In genomic region chr9:110130791-110131416, GRCh38 we compare ENCODE assay signal across 19 cellular contexts.
DNase-seq lines count a peak whose midpoint lies in the region; ATAC-seq, FAIRE-seq and TF ChIP-seq lines count a peak whose summit lies in the region.
"Had no signal": no experiment of that assay in that cellular context is flagged by ENCODE, and none has a peak within 500 bp of the region (broad histone marks: within the 10 kb centered on the region; RNA-seq: fewer than 3 reads in every experiment).

No MANE protein-coding gene starts in this region.

- H3K4me3 Mint-ChIP-seq in MCF 10A (ENCODE audit: unreplicated experiment) (no peak overlapping the region), naive B cell (peak overlapping the region in 6 of 8 donors; percentile 42 to 85 (median 72))
- H3K4me3 Mint-ChIP-seq in effector memory CD8-positive, alpha-beta T cell = no peak overlapping the region
- H3K4me3 Mint-ChIP-seq: activated CD4-positive, alpha-beta T cell treated with anti-CD3 and anti-CD28 coated beads for 36 hours; CD4-positive, alpha-beta memory T cell; stimulated activated naive CD8-positive, alpha-beta T cell treated with anti-CD3 and anti-CD28 coated beads, Interleukin-15, Interleukin-2, amounts not matched to agents 100 ng/mL and 50 ng/mL, for 24 hours had no signal

- CTCF ChIA-PET in MCF 10A (lab: Yijun Ruan, JAX) (no interaction called here), GM12878 (lab: Yijun Ruan, JAX) (interaction anchor here (0.6 to 9.5 kb wide), 10 partner anchors 13 to 228 kb away, joined by 3 to 123 read pairs (median 8); no protein-coding TSS in a partner anchor)

- H3K9me3 Mint-ChIP-seq in MCF 10A (ENCODE audit: unreplicated experiment) (no peaks in the 10 kb centered on the region), naive B cell (no peaks in the 10 kb centered on the region)
- H3K9me3 Mint-ChIP-seq in effector memory CD8-positive, alpha-beta T cell = no peaks in the 10 kb centered on the region
- H3K9me3 Mint-ChIP-seq: CD4-positive, alpha-beta memory T cell; stimulated activated naive CD8-positive, alpha-beta T cell treated with anti-CD3 and anti-CD28 coated beads, Interleukin-15, Interleukin-2, amounts not matched to agents 100 ng/mL and 50 ng/mL, for 24 hours had no signal

- RAD21 ChIA-PET in GM12878 (lab: Charles Lee; ENCODE audit: unreplicated experiment) = interaction anchor here (1.0 to 14.4 kb wide), 6 partner anchors 17 to 224 kb away, joined by 3 to 396 read pairs (median 28); no protein-coding TSS in a partner anchor

- SMC1A ChIA-PET in GM12878 (lab: Charles Lee; ENCODE audit: uncharacterized antibody, unreplicated experiment) = interaction anchor here (0.5 to 11.2 kb wide), 16 partner anchors 18 to 226 kb away, joined by 3 to 460 read pairs (median 4); no protein-coding TSS in a partner anchor

- FAIRE-seq in GM12878 (lab: Jason Lieb, UNC) = no peak
- FAIRE-seq: GM12891 had no signal

- WGBS in GM12878 (ENCODE audit: insufficient coverage, insufficient replicate concordance, low lambda C conversion rate, missing lambda C conversion rate) = 92% methylated on average over 6 of the region's 6 CpGs
- WGBS in transverse colon (ENCODE audit: low coverage in 1 of 2), 2 donors = 78 to 87% methylated on average over 6 of the region's 6 CpGs

- ATAC-seq in GM12878 = no peak
- ATAC-seq in naive B cell (ENCODE audit: low read depth in 2 of 2) = no peak
- no peak for ATAC-seq in HG02642 (IDR thresholded peaks at IDR 0.05; ENCODE audit: poor library complexity, unreplicated experiment)
- ATAC-seq in effector memory CD8-positive, alpha-beta T cell (replicated peaks) = no peak
- ATAC-seq: activated CD4-positive, alpha-beta T cell treated with anti-CD3 and anti-CD28 coated beads for 36 hours had no signal

- BruUV-seq in MCF 10A (replicated peaks; lab: Mats Ljungman, UMichigan) (no TSS peak), GM12878 (replicated peaks; lab: Mats Ljungman, UMichigan) (no TSS peak)

- TF ChIP-seq EP300 in GM12878 (IDR thresholded peaks at IDR 0.05; ENCODE audit: borderline replicate concordance in 1 of 2, control insufficient read depth in 1 of 2, low read depth in 2 of 2, low read length in 2 of 2) = no peak
- no peak for TF ChIP-seq EP300 in transverse colon (IDR thresholded peaks at IDR 0.05; ENCODE audit: low read depth)

- no peak overlapping the region for H3K4me3 ChIP-seq in breast epithelium
- H3K4me3 ChIP-seq in GM12878 = 0 out of 2 replicates have a peak overlapping the region, but pooled peaks have one; percentile 9
- no peak overlapping the region for H3K4me3 ChIP-seq in transverse colon
- H3K4me3 ChIP-seq: lung, skin epidermis had no signal

- H2AFZ ChIP-seq in GM12878 (ENCODE audit: control insufficient read depth, low read depth, low read length) = no peak overlapping the region

- H3K4me2 ChIP-seq in GM12878 (ENCODE audit: control insufficient read depth, insufficient read depth) = peak overlapping the region; percentile 56

- H3K27ac Mint-ChIP-seq in MCF 10A (ENCODE audit: low read depth, unreplicated experiment) (peak overlapping the region; percentile 19), naive B cell (peak overlapping the region; percentile 91 to 99 (median 96))
- H3K27ac Mint-ChIP-seq in effector memory CD8-positive, alpha-beta T cell = no peak overlapping the region
- H3K27ac Mint-ChIP-seq: activated CD4-positive, alpha-beta T cell treated with anti-CD3 and anti-CD28 coated beads for 36 hours; CD4-positive, alpha-beta memory T cell; stimulated activated naive CD8-positive, alpha-beta T cell treated with anti-CD3 and anti-CD28 coated beads, Interleukin-15, Interleukin-2, amounts not matched to agents 100 ng/mL and 50 ng/mL, for 24 hours had no signal

- DNase-seq in MCF 10A (ENCODE audit: unreplicated experiment) = no peak
- DNase-seq in breast epithelium (ENCODE audit: low spot score in 2 of 2) = no peak
- no peak for DNase-seq in GM12878 (ENCODE audit: low read depth, low spot score)
- DNase-seq in naive B cell = no peak
- DNase-seq in transverse colon = no peak
- no peak for DNase-seq in activated T-cell treated with anti-CD3 and anti-CD28 coated beads, Interleukin-2, amount 50 U/mL, for 1 hour
- DNase-seq in effector memory CD8-positive, alpha-beta T cell = no peak
- DNase-seq: activated CD4-positive, alpha-beta T cell treated with anti-CD3 and anti-CD28 coated beads for 36 hours; activated naive CD4-positive, alpha-beta T cell treated with anti-CD3 and anti-CD28 coated beads, Interleukin-2, amount 50 U/mL, for 16 hours; brain microvascular endothelial cell; CD4-positive, alpha-beta memory T cell; NCI-H1930; NCI-H526 treated with DMSO at 0.1 percent for 48 hours had no signal

- H3K79me2 ChIP-seq in GM12878 (ENCODE audit: control insufficient read depth, insufficient read depth, low read length) = peaks cover 86% of the 10 kb centered on the region

- peaks cover 43% of the 10 kb centered on the region for H3K4me1 Mint-ChIP-seq in MCF 10A (ENCODE audit: insufficient read depth, unreplicated experiment)
- H3K4me1 Mint-ChIP-seq in naive B cell = peaks cover 71 to 95% (median 84%) of the 10 kb centered on the region in 3 donors
- peaks cover 0 to 2% of the 10 kb centered on the region in 2 donors for H3K4me1 Mint-ChIP-seq in effector memory CD8-positive, alpha-beta T cell (ENCODE audit: low read depth in 2 of 2)

- no peaks in the 10 kb centered on the region for H3K36me3 ChIP-seq in breast epithelium
- H3K36me3 ChIP-seq in GM12878 (ENCODE audit: control insufficient read depth in 2 of 2, insufficient read depth in 2 of 2, low read length in 1 of 2) = peaks cover 5 to 7% of the 10 kb centered on the region in 2 experiments; a peak in 3 of 4 replicates
- no peaks in the 10 kb centered on the region for H3K36me3 ChIP-seq in transverse colon

- TF ChIP-seq POLR2A in breast epithelium (IDR thresholded peaks at IDR 0.05) = no peak
- no peak for TF ChIP-seq POLR2A in GM12878 (IDR thresholded peaks at IDR 0.05; ENCODE audit: low read depth, low read length)
- TF ChIP-seq POLR2A in transverse colon (IDR thresholded peaks at IDR 0.05) = no peak

- in situ Hi-C loops in GM12878 (cut with MboI) (loop anchor here (25.0 kb wide), 1 partner anchor 1881 kb away; no protein-coding TSS in a partner anchor), transverse colon (cut with MboI; ENCODE audit: low pct_ligation_motif_present in 1 of 4, low pct_unique_long_range_greater_than_20kb in 1 of 4, low sequenced_read_pairs in 3 of 4) (no loop called here)

- peak overlapping the region in 1 of 2 donors; percentile 25 for H3K27ac ChIP-seq in breast epithelium
- peak overlapping the region; percentile 40; the same call in 1 of the 2 replicates for H3K27ac ChIP-seq in GM12878 (ENCODE audit: control insufficient read depth, insufficient read depth)
- H3K27ac ChIP-seq in transverse colon = peak overlapping the region; percentile 29 to 90 (median 86)
- H3K27ac ChIP-seq: 22Rv1, skin epidermis had no signal

- H3K27me3 ChIP-seq in breast epithelium (no peaks in the 10 kb centered on the region), GM12878 (replicated peaks in 1 of 2; ENCODE audit: control insufficient read depth in 2 of 2, insufficient read depth in 2 of 2, low read length in 1 of 2) (no peaks in the 10 kb centered on the region), transverse colon (no peaks in the 10 kb centered on the region)
- H3K27me3 ChIP-seq: brain microvascular endothelial cell had no signal

- H3K9ac ChIP-seq in GM12878 (ENCODE audit: control insufficient read depth, insufficient read depth, low read length) = no peak overlapping the region

- H3K9me3 ChIP-seq in breast epithelium (no peaks in the 10 kb centered on the region), GM12878 (replicated peaks; ENCODE audit: control insufficient read depth, insufficient read depth, low read length) (no peaks in the 10 kb centered on the region), transverse colon (no peaks in the 10 kb centered on the region)

- no peaks in the 10 kb centered on the region for H4K20me1 ChIP-seq in GM12878 (ENCODE audit: control insufficient read depth, insufficient read depth)

- H3K27me3 Mint-ChIP-seq in MCF 10A (ENCODE audit: insufficient read depth, unreplicated experiment) = no peaks in the 10 kb centered on the region
- H3K27me3 Mint-ChIP-seq in naive B cell = no peaks in the 10 kb centered on the region
- no peaks in the 10 kb centered on the region for H3K27me3 Mint-ChIP-seq in effector memory CD8-positive, alpha-beta T cell
- H3K27me3 Mint-ChIP-seq: activated CD4-positive, alpha-beta T cell treated with anti-CD3 and anti-CD28 coated beads for 36 hours; CD4-positive, alpha-beta memory T cell; stimulated activated naive CD8-positive, alpha-beta T cell treated with anti-CD3 and anti-CD28 coated beads, Interleukin-15, Interleukin-2, amounts not matched to agents 100 ng/mL and 50 ng/mL, for 24 hours had no signal

- no peak for TF ChIP-seq RAD21 in GM12878 (IDR thresholded peaks at IDR 0.05; ENCODE audit: insufficient read depth, low read depth, low read length)

- POLR2A ChIA-PET in MCF 10A (lab: Yijun Ruan, JAX) = interaction anchor here (1.2 to 2.0 kb wide), 3 partner anchors 19 to 65 kb away, joined by 3 to 6 read pairs (median 4); no protein-coding TSS in a partner anchor
- POLR2A ChIA-PET in GM12878 (lab: Charles Lee) = interaction anchor here (0.6 to 10.9 kb wide), 6 partner anchors 16 to 164 kb away, joined by 3 to 262 read pairs (median 27); no protein-coding TSS in a partner anchor

- intact Hi-C loops in MCF 10A (cut with micrococcal nuclease) (no loop called here), breast epithelium (cut with DNase I; ENCODE audit: low total_unique reads) (no loop called here), GM12878 (cut with micrococcal nuclease; ENCODE audit: unreplicated experiment) (no loop called here), transverse colon (cut with DNase I; ENCODE audit: low total_unique reads) (no loop called here)

- H3K4me1 ChIP-seq in breast epithelium (no peaks in the 10 kb centered on the region), GM12878 (ENCODE audit: control insufficient read depth, insufficient read depth, low read length) (peaks cover 64% of the 10 kb centered on the region), transverse colon (peaks cover 23 to 70% (median 34%) of the 10 kb centered on the region in 4 donors)

- H3K36me3 Mint-ChIP-seq in MCF 10A (ENCODE audit: insufficient read depth, unreplicated experiment) (peaks cover 16% of the 10 kb centered on the region), naive B cell (peaks cover 4 to 6% of the 10 kb centered on the region in 2 donors)
- peaks cover 7% of the 10 kb centered on the region for H3K36me3 Mint-ChIP-seq in effector memory CD8-positive, alpha-beta T cell (ENCODE audit: insufficient read depth)
- H3K36me3 Mint-ChIP-seq: CD4-positive, alpha-beta memory T cell had no signal

- TF ChIP-seq CTCF in MCF 10A (IDR thresholded peaks at IDR 0.05; ENCODE audit: unreplicated experiment) (no peak), breast epithelium (IDR thresholded peaks at IDR 0.05) (no peak), GM12878 (IDR thresholded peaks at IDR 0.05 in 2 of 3, conservative IDR thresholded peaks at IDR 0.05 in 1 of 3; ENCODE audit: control insufficient read depth in 2 of 3, extremely low read depth in 1 of 3, insufficient read depth in 1 of 3, low read depth in 3 of 3, low read length in 3 of 3) (no peak), transverse colon (IDR thresholded peaks at IDR 0.05) (no peak)

TF ChIP-seq in GM12878, 131 proteins besides CTCF, POLR2A, EP300 and RAD21 (continues in another document):
- no peak for TF ChIP-seq SREBF1 (IDR thresholded peaks at IDR 0.05; ENCODE audit: low read length)
- TF ChIP-seq MTA2 (IDR thresholded peaks at IDR 0.05; ENCODE audit: low read depth) = peak; percentile 60
- no peak for TF ChIP-seq SMARCA5 (IDR thresholded peaks at IDR 0.05)

Comparison
In these comparisons a context has a peak if more than half of its experiments do, and no peak if none do; other contexts are left out.
1. H3K27ac Mint-ChIP-seq: peak in MCF 10A (single experiment) and naive B cell (6 of 6); none in effector memory CD8-positive, alpha-beta T cell (0 of 2).
2. H3K4me3 Mint-ChIP-seq: peak in naive B cell (6 of 8); none in MCF 10A (single experiment) and effector memory CD8-positive, alpha-beta T cell (0 of 2).